Comparison of ENCODE assay signal across 40 cellular contexts in the genomic region with DNA sequence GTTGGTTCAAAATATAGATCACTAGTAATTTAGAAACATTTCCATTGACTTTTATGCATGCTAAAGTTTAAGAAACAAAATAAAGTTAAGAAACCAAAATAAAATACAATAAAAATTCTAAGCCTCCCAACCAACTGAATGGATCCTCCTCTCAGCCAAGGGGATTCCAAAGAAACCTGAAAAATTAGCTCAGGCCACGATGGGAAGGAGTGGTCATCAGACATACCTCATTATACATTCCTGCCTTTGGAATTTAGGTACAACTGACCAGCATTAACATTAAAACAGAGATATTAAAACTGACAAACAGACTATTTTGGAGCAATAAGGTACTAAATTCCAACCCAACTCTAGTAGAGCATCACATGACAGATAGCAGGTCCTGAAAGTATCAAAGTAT.
"Had no signal": no experiment of that assay in that cellular context is flagged by ENCODE, and none has a peak within 500 bp of the region (broad histone marks: within the 10 kb centered on the region; RNA-seq: fewer than 3 reads in every experiment).

No MANE protein-coding gene starts in this region.

- H3K27me3 ChIP-seq: adrenal gland, ascending aorta, body of pancreas, brain microvascular endothelial cell, breast epithelium, cardiac muscle cell had no signal

- H3K4me3 Mint-ChIP-seq: activated naive CD4-positive, alpha-beta T cell treated with anti-CD3 and anti-CD28 coated beads for 36 hours; activated naive CD4-positive, alpha-beta T cell treated with anti-CD3 and anti-CD28 coated beads, Interleukin-2, amount 10 ng/mL, durations not matched to agents 7 days and 5 days; activated naive CD4-positive, alpha-beta T cell treated with anti-CD3 and anti-CD28 coated beads, Interleukin-2, amount 50 U/mL, for 24 hours; activated naive CD8-positive, alpha-beta T cell; activated naive CD8-positive, alpha-beta T cell treated with anti-CD3 and anti-CD28 coated beads for 36 hours; activated naive CD8-positive, alpha-beta T cell treated with anti-CD3 and anti-CD28 coated beads, Interleukin-2, amount 10 ng/mL, durations not matched to agents 7 days and 5 days; activated naive CD8-positive, alpha-beta T cell treated with anti-CD3 and anti-CD28 coated beads, Interleukin-2, amount 50 U/mL, for 24 hours; activated T-cell treated with anti-CD3 and anti-CD28 coated beads, Interleukin-2, amount 50 U/mL, for 24 hours; activated T-cell treated with anti-CD3 and anti-CD28 coated beads, Interleukin-2, amount 50 U/mL, for 4 hours; activated T-cell treated with anti-CD3 and anti-CD28 coated beads, Interleukin-2, amount 50 U/mL, for 72 hours; activated T-helper 1 cell treated with anti-CD3 and anti-CD28 coated beads, Interleukin-12 subunit alpha, Interleukin-12 subunit beta, Interleukin-2, Interleukin-4 antibody, amounts not matched to agents 30 ng/mL and 10 ng/mL and 1 ng/mL, durations not matched to agents 14 hours and 24 hours and 36 hours; activated T-helper 17 cell treated with anti-CD3 and anti-CD28 coated beads, Interleukin-2, amount 50 U/mL, for 72 hours; brain; central memory CD8-positive, alpha-beta T cell had no signal

- H3K36me3 ChIP-seq: adrenal gland, ascending aorta, brain microvascular endothelial cell, breast epithelium, cardiac muscle cell had no signal

- FAIRE-seq: astrocyte, bronchial epithelial cell had no signal

- H3K9me3 Mint-ChIP-seq: activated naive CD4-positive, alpha-beta T cell treated with anti-CD3 and anti-CD28 coated beads, Interleukin-2, amount 10 ng/mL, durations not matched to agents 7 days and 5 days; activated naive CD4-positive, alpha-beta T cell treated with anti-CD3 and anti-CD28 coated beads, Interleukin-2, amount 50 U/mL, for 72 hours; activated naive CD8-positive, alpha-beta T cell treated with anti-CD3 and anti-CD28 coated beads for 36 hours; activated naive CD8-positive, alpha-beta T cell treated with anti-CD3 and anti-CD28 coated beads, Interleukin-2, amount 10 ng/mL, durations not matched to agents 7 days and 5 days; activated naive CD8-positive, alpha-beta T cell treated with anti-CD3 and anti-CD28 coated beads, Interleukin-2, amount 50 U/mL, for 24 hours; activated T-cell treated with anti-CD3 and anti-CD28 coated beads, Interleukin-2, amount 50 U/mL, for 24 hours; activated T-cell treated with anti-CD3 and anti-CD28 coated beads, Interleukin-2, amount 50 U/mL, for 4 hours; activated T-helper 1 cell treated with anti-CD3 and anti-CD28 coated beads, Interleukin-12 subunit alpha, Interleukin-12 subunit beta, Interleukin-2, Interleukin-4 antibody, amounts not matched to agents 30 ng/mL and 10 ng/mL and 1 ng/mL, durations not matched to agents 14 hours and 24 hours and 36 hours; activated T-helper 2 cell treated with anti-CD3 and anti-CD28 coated beads, Interferon-gamma antibody, Interleukin-2, Interleukin-4, amounts not matched to agents 10 μg/mL and 5 μg/mL and 100 μg/mL, durations not matched to agents 14 hours and 24 hours and 36 hours; central memory CD8-positive, alpha-beta T cell had no signal

- H3K27ac Mint-ChIP-seq: activated naive CD4-positive, alpha-beta T cell treated with anti-CD3 and anti-CD28 coated beads for 36 hours; activated naive CD4-positive, alpha-beta T cell treated with anti-CD3 and anti-CD28 coated beads, Interleukin-2, amount 10 ng/mL, durations not matched to agents 7 days and 5 days; activated naive CD4-positive, alpha-beta T cell treated with anti-CD3 and anti-CD28 coated beads, Interleukin-2, amount 50 U/mL, for 24 hours; activated naive CD4-positive, alpha-beta T cell treated with anti-CD3 and anti-CD28 coated beads, Interleukin-2, amount 50 U/mL, for 72 hours; activated naive CD8-positive, alpha-beta T cell; activated naive CD8-positive, alpha-beta T cell treated with anti-CD3 and anti-CD28 coated beads for 36 hours; activated naive CD8-positive, alpha-beta T cell treated with anti-CD3 and anti-CD28 coated beads, Interleukin-2, amount 10 ng/mL, durations not matched to agents 7 days and 5 days; activated naive CD8-positive, alpha-beta T cell treated with anti-CD3 and anti-CD28 coated beads, Interleukin-2, amount 50 U/mL, for 24 hours; activated T-cell treated with anti-CD3 and anti-CD28 coated beads, Interleukin-2, amount 50 U/mL, for 24 hours; activated T-cell treated with anti-CD3 and anti-CD28 coated beads, Interleukin-2, amount 50 U/mL, for 72 hours; activated T-helper 1 cell treated with anti-CD3 and anti-CD28 coated beads, Interleukin-12 subunit alpha, Interleukin-12 subunit beta, Interleukin-2, Interleukin-4 antibody, amounts not matched to agents 30 ng/mL and 10 ng/mL and 1 ng/mL, durations not matched to agents 14 hours and 24 hours and 36 hours; activated T-helper 17 cell treated with anti-CD3 and anti-CD28 coated beads, Interleukin-2, amount 50 U/mL, for 72 hours; activated T-helper 2 cell treated with anti-CD3 and anti-CD28 coated beads, Interferon-gamma antibody, Interleukin-2, Interleukin-4, amounts not matched to agents 10 μg/mL and 5 μg/mL and 100 μg/mL, durations not matched to agents 14 hours and 24 hours and 36 hours; brain had no signal

- H3K4me3 ChIP-seq: adrenal gland, ascending aorta, body of pancreas, breast epithelium, cardiac muscle cell had no signal

- H3K36me3 Mint-ChIP-seq: activated naive CD4-positive, alpha-beta T cell treated with anti-CD3 and anti-CD28 coated beads, Interleukin-2, amount 10 ng/mL, durations not matched to agents 7 days and 5 days; activated naive CD4-positive, alpha-beta T cell treated with anti-CD3 and anti-CD28 coated beads, Interleukin-2, amount 50 U/mL, for 24 hours; activated naive CD4-positive, alpha-beta T cell treated with anti-CD3 and anti-CD28 coated beads, Interleukin-2, amount 50 U/mL, for 72 hours; activated naive CD8-positive, alpha-beta T cell; activated naive CD8-positive, alpha-beta T cell treated with anti-CD3 and anti-CD28 coated beads for 36 hours; activated naive CD8-positive, alpha-beta T cell treated with anti-CD3 and anti-CD28 coated beads, Interleukin-2, amount 10 ng/mL, durations not matched to agents 7 days and 5 days; brain had no signal

- H3K9me3 ChIP-seq: adrenal gland, ascending aorta, body of pancreas had no signal

- H3K27ac ChIP-seq: adrenal gland, ascending aorta, body of pancreas, brain microvascular endothelial cell, breast epithelium, cardiac muscle cell had no signal

- H3K4me1 ChIP-seq: adrenal gland, ascending aorta, body of pancreas, breast epithelium had no signal

- ATAC-seq: activated naive CD4-positive, alpha-beta T cell treated with anti-CD3 and anti-CD28 coated beads, Interleukin-2, amount 50 U/mL, for 72 hours; activated naive CD8-positive, alpha-beta T cell treated with anti-CD3 and anti-CD28 coated beads, Interleukin-2, amount 50 U/mL, for 24 hours; activated T-cell treated with anti-CD3 and anti-CD28 coated beads, Interleukin-2, amount 50 U/mL, for 4 hours; activated T-cell treated with anti-CD3 and anti-CD28 coated beads, Interleukin-2, amount 50 U/mL, for 72 hours; activated T-helper 17 cell treated with anti-CD3 and anti-CD28 coated beads, Interleukin-2, amount 50 U/mL, for 72 hours; body of pancreas had no signal

- H3K27me3 Mint-ChIP-seq: activated naive CD4-positive, alpha-beta T cell treated with anti-CD3 and anti-CD28 coated beads, Interleukin-2, amount 10 ng/mL, durations not matched to agents 7 days and 5 days; activated naive CD8-positive, alpha-beta T cell treated with anti-CD3 and anti-CD28 coated beads, Interleukin-2, amount 50 U/mL, for 24 hours; activated T-cell treated with anti-CD3 and anti-CD28 coated beads, Interleukin-2, amount 50 U/mL, for 24 hours; activated T-helper 17 cell treated with anti-CD3 and anti-CD28 coated beads, Interleukin-2, amount 50 U/mL, for 72 hours; central memory CD8-positive, alpha-beta T cell had no signal

- DNase-seq: activated effector memory CD4-positive, alpha-beta T cell treated with anti-CD3 and anti-CD28 coated beads, Interleukin-2, amount 50 U/mL, for 16 hours; activated effector memory CD4-positive, alpha-beta T cell treated with Interleukin-2 at 50 U/mL for 16 hours; activated gamma-delta T cell; activated gamma-delta T cell treated with Interleukin-2 at 50 U/mL for 16 hours; activated naive CD4-positive, alpha-beta T cell; activated naive CD4-positive, alpha-beta T cell treated with anti-CD3 and anti-CD28 coated beads for 36 hours; activated naive CD4-positive, alpha-beta T cell treated with anti-CD3 and anti-CD28 coated beads, Interleukin-2, amount 10 ng/mL, durations not matched to agents 7 days and 5 days; activated naive CD4-positive, alpha-beta T cell treated with anti-CD3 and anti-CD28 coated beads, Interleukin-2, amount 50 U/mL, for 16 hours; activated naive CD4-positive, alpha-beta T cell treated with Interleukin-2 at 50 U/mL for 16 hours; activated naive CD8-positive, alpha-beta T cell treated with anti-CD3 and anti-CD28 coated beads for 36 hours; activated naive CD8-positive, alpha-beta T cell treated with anti-CD3 and anti-CD28 coated beads, Interleukin-2, amount 10 ng/mL, durations not matched to agents 7 days and 5 days; activated naive CD8-positive, alpha-beta T cell treated with anti-CD3 and anti-CD28 coated beads, Interleukin-2, amount 50 U/mL, for 24 hours; activated T-cell treated with anti-CD3 and anti-CD28 coated beads, Interleukin-2, amount 50 U/mL, for 1 hour; activated T-cell treated with anti-CD3 and anti-CD28 coated beads, Interleukin-2, amount 50 U/mL, for 24 hours; activated T-cell treated with anti-CD3 and anti-CD28 coated beads, Interleukin-2, amount 50 U/mL, for 4 hours; activated T-cell treated with anti-CD3 and anti-CD28 coated beads, Interleukin-2, amount 50 U/mL, for 48 hours; activated T-cell treated with anti-CD3 and anti-CD28 coated beads, Interleukin-2, amount 50 U/mL, for 72 hours; adrenal gland; amniotic stem cell; amygdala; anterior cingulate cortex; aorta; body of pancreas; brain microvascular endothelial cell; caudate nucleus; central memory CD4-positive, alpha-beta T cell; cerebellar nuclear complex had no signal

- H3K4me1 Mint-ChIP-seq: activated naive CD4-positive, alpha-beta T cell treated with anti-CD3 and anti-CD28 coated beads, Interleukin-2, amount 10 ng/mL, durations not matched to agents 7 days and 5 days; activated naive CD4-positive, alpha-beta T cell treated with anti-CD3 and anti-CD28 coated beads, Interleukin-2, amount 50 U/mL, for 24 hours; activated naive CD8-positive, alpha-beta T cell treated with anti-CD3 and anti-CD28 coated beads for 36 hours; activated naive CD8-positive, alpha-beta T cell treated with anti-CD3 and anti-CD28 coated beads, Interleukin-2, amount 10 ng/mL, durations not matched to agents 7 days and 5 days; activated naive CD8-positive, alpha-beta T cell treated with anti-CD3 and anti-CD28 coated beads, Interleukin-2, amount 50 U/mL, for 24 hours; activated T-helper 17 cell treated with anti-CD3 and anti-CD28 coated beads, Interleukin-2, amount 50 U/mL, for 72 hours; central memory CD8-positive, alpha-beta T cell had no signal
